ENCODE assay signal across 19 cellular contexts in genomic region chr9:115730396-115730795, GRCh38.
"Had no signal": no experiment of that assay in that cellular context is flagged by ENCODE, and none has a peak within 500 bp of the region (broad histone marks: within the 10 kb centered on the region; RNA-seq: fewer than 3 reads in every experiment).

No MANE protein-coding gene starts in this region.

- H3K4me3 Mint-ChIP-seq: naive thymus-derived CD8-positive, alpha-beta T cell had no signal

- H3K4me1 ChIP-seq: gastroesophageal sphincter, left lung, tibial artery, uterus had no signal

- H3K4me1 Mint-ChIP-seq: naive thymus-derived CD8-positive, alpha-beta T cell had no signal

- FAIRE-seq: bronchial epithelial cell had no signal

- H3K27ac Mint-ChIP-seq: naive thymus-derived CD8-positive, alpha-beta T cell had no signal

- ATAC-seq: gastroesophageal sphincter; left lung; naive thymus-derived CD8-positive, alpha-beta T cell had no signal

- H3K36me3 ChIP-seq: gastroesophageal sphincter, left lung, neutrophil, tibial artery, uterus had no signal

- H3K4me3 ChIP-seq: gastroesophageal sphincter, left lung, tibial artery, uterus had no signal

- DNase-seq: activated CD4-positive, alpha-beta T cell treated with anti-CD3 and anti-CD28 coated beads for 1 hour; activated CD4-positive, alpha-beta T cell treated with anti-CD3 and anti-CD28 coated beads, Interleukin-2, amount 50 U/mL, for 4 hours; activated naive CD4-positive, alpha-beta T cell treated with Interleukin-2 at 50 U/mL for 16 hours; activated T-cell treated with anti-CD3 and anti-CD28 coated beads for 4 hours; aorta; islet precursor cell; left lung; naive thymus-derived CD8-positive, alpha-beta T cell; posterior cingulate gyrus; retina; stimulated activated CD4-positive, alpha-beta T cell treated with anti-CD3 and anti-CD28 coated beads, Interleukin-15, amount 100 ng/mL, for 24 hours; stimulated activated CD4-positive, alpha-beta T cell treated with anti-CD3 and anti-CD28 coated beads, Interleukin-4, amount 100 ng/mL, for 1 hour; stimulated activated naive CD4-positive, alpha-beta T cell; tibial artery; uterus had no signal

- H3K27ac ChIP-seq: epithelial cell of prostate, gastroesophageal sphincter, left lung, neutrophil, tibial artery, uterus had no signal

- H3K9me3 ChIP-seq: neutrophil, uterus had no signal

- H3K27me3 ChIP-seq: gastroesophageal sphincter, left lung, neutrophil, tibial artery, uterus had no signal
